Comparison of ENCODE assay signal across 2 cellular contexts in genomic region chr18:44246001-44246400, GRCh38.
TF ChIP-seq lines count a peak whose summit lies in the region.

No MANE protein-coding gene starts in this region.

TF ChIP-seq in GM23338, 12 proteins besides CTCF, POLR2A, EP300 and RAD21:
- TF ChIP-seq REST (IDR thresholded peaks at IDR 0.05; ENCODE audit: unreplicated experiment) (peak; percentile 65), EZH2phosphoT487 (IDR thresholded peaks at IDR 0.05; ENCODE audit: unreplicated experiment) (no peak)

TF ChIP-seq in SK-N-SH treated with all-trans-retinoic acid at 6 μM for 48 hours, 23 proteins besides CTCF, POLR2A, EP300 and RAD21 (continued from another document):
- TF ChIP-seq, protein P1, sequence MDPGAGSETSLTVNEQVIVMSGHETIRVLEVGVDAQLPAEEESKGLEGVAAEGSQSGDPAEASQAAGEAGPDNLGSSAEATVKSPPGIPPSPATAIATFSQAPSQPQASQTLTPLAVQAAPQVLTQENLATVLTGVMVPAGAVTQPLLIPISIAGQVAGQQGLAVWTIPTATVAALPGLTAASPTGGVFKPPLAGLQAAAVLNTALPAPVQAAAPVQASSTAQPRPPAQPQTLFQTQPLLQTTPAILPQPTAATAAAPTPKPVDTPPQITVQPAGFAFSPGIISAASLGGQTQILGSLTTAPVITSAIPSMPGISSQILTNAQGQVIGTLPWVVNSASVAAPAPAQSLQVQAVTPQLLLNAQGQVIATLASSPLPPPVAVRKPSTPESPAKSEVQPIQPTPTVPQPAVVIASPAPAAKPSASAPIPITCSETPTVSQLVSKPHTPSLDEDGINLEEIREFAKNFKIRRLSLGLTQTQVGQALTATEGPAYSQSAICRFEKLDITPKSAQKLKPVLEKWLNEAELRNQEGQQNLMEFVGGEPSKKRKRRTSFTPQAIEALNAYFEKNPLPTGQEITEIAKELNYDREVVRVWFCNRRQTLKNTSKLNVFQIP (CRISPR knock-in tag; IDR thresholded peaks at IDR 0.05; ENCODE audit: borderline replicate concordance, low read depth) = no peak
- TF ChIP-seq CSDC2 (CRISPR knock-in tag; IDR thresholded peaks at IDR 0.05) (no peak), TCF4 (CRISPR knock-in tag; IDR thresholded peaks at IDR 0.05; ENCODE audit: borderline replicate concordance) (no peak), CREB5 (CRISPR knock-in tag; IDR thresholded peaks at IDR 0.05; ENCODE audit: low read depth) (no peak), OSR1 (CRISPR knock-in tag; IDR thresholded peaks at IDR 0.05) (no peak), ESRRG (CRISPR knock-in tag; IDR thresholded peaks at IDR 0.05) (no peak), ZNF70 (CRISPR knock-in tag; IDR thresholded peaks at IDR 0.05) (no peak), PPARA (CRISPR knock-in tag; IDR thresholded peaks at IDR 0.05; ENCODE audit: borderline replicate concordance) (no peak), ZNF565 (CRISPR knock-in tag; conservative IDR thresholded peaks at IDR 0.05; ENCODE audit: low read depth) (no peak), ZFP30 (CRISPR knock-in tag; IDR thresholded peaks at IDR 0.05) (no peak)
- TF ChIP-seq, protein P2, sequence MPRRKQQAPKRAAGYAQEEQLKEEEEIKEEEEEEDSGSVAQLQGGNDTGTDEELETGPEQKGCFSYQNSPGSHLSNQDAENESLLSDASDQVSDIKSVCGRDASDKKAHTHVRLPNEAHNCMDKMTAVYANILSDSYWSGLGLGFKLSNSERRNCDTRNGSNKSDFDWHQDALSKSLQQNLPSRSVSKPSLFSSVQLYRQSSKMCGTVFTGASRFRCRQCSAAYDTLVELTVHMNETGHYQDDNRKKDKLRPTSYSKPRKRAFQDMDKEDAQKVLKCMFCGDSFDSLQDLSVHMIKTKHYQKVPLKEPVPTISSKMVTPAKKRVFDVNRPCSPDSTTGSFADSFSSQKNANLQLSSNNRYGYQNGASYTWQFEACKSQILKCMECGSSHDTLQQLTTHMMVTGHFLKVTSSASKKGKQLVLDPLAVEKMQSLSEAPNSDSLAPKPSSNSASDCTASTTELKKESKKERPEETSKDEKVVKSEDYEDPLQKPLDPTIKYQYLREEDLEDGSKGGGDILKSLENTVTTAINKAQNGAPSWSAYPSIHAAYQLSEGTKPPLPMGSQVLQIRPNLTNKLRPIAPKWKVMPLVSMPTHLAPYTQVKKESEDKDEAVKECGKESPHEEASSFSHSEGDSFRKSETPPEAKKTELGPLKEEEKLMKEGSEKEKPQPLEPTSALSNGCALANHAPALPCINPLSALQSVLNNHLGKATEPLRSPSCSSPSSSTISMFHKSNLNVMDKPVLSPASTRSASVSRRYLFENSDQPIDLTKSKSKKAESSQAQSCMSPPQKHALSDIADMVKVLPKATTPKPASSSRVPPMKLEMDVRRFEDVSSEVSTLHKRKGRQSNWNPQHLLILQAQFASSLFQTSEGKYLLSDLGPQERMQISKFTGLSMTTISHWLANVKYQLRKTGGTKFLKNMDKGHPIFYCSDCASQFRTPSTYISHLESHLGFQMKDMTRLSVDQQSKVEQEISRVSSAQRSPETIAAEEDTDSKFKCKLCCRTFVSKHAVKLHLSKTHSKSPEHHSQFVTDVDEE (CRISPR knock-in tag; IDR thresholded peaks at IDR 0.05) = no peak
- TF ChIP-seq, protein P3, sequence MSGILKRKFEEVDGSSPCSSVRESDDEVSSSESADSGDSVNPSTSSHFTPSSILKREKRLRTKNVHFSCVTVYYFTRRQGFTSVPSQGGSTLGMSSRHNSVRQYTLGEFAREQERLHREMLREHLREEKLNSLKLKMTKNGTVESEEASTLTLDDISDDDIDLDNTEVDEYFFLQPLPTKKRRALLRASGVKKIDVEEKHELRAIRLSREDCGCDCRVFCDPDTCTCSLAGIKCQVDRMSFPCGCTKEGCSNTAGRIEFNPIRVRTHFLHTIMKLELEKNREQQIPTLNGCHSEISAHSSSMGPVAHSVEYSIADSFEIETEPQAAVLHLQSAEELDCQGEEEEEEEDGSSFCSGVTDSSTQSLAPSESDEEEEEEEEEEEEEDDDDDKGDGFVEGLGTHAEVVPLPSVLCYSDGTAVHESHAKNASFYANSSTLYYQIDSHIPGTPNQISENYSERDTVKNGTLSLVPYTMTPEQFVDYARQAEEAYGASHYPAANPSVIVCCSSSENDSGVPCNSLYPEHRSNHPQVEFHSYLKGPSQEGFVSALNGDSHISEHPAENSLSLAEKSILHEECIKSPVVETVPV (CRISPR knock-in tag; IDR thresholded peaks at IDR 0.05) = no peak
